15 cellular contexts compared by ENCODE assay signal in genomic region chr20:32232487-32232886, GRCh38. TPM values are rescaled to one million over a fixed set of nuclear protein-coding genes. Genes with fewer than 3 reads are reported as not detected.
DNase-seq lines count a peak whose midpoint lies in the region; ATAC-seq and TF ChIP-seq lines count a peak whose summit lies in the region.
"Had no signal": no experiment of that assay in that cellular context is flagged by ENCODE, and none has a peak within 500 bp of the region (broad histone marks: within the 10 kb centered on the region; RNA-seq: fewer than 3 reads in every experiment).

No MANE protein-coding gene starts in this region.

- H3K79me2 ChIP-seq in parathyroid adenoma, result no peaks in the 10 kb centered on the region

- peaks cover 76% of the 10 kb centered on the region for H3K36me3 Mint-ChIP-seq in activated naive CD8-positive, alpha-beta T cell treated with anti-CD3 and anti-CD28 coated beads for 36 hours

- H2AFZ ChIP-seq in parathyroid adenoma, result no peak overlapping the region

- ATAC-seq in HG02610 (IDR thresholded peaks at IDR 0.05; ENCODE audit: unreplicated experiment), result peak; percentile 46

- no peaks in the 10 kb centered on the region for H3K36me3 ChIP-seq in parathyroid adenoma (ENCODE audit: control insufficient read depth, insufficient read depth, low read length)
- H3K36me3 ChIP-seq in transverse colon, result peaks cover 0 to 28% (median 8%) of the 10 kb centered on the region in 4 donors

- TF ChIP-seq CTCF in parathyroid adenoma (IDR thresholded peaks at IDR 0.05), result no peak
- TF ChIP-seq CTCF in transverse colon (IDR thresholded peaks at IDR 0.05), result no peak

- H3K27me3 ChIP-seq in parathyroid adenoma (ENCODE audit: control insufficient read depth, insufficient read depth, low read length) (no peaks in the 10 kb centered on the region), transverse colon (no peaks in the 10 kb centered on the region)
- H3K27me3 ChIP-seq: stomach had no signal

- H3K27ac ChIP-seq in parathyroid adenoma (peak overlapping the region; percentile 33), transverse colon (no peak overlapping the region)
- H3K27ac ChIP-seq: stomach had no signal

- H3K27ac Mint-ChIP-seq in activated naive CD8-positive, alpha-beta T cell treated with anti-CD3 and anti-CD28 coated beads for 36 hours, result peak overlapping the region; percentile 97

- TF ChIP-seq EP300 in transverse colon (IDR thresholded peaks at IDR 0.05; ENCODE audit: low read depth), result no peak

- no peaks in the 10 kb centered on the region for H3K9me3 ChIP-seq in parathyroid adenoma (ENCODE audit: control insufficient read depth, low read length)
- no peaks in the 10 kb centered on the region for H3K9me3 ChIP-seq in transverse colon
- H3K9me3 ChIP-seq: stomach had no signal

- H3K9ac ChIP-seq in parathyroid adenoma, result no peak overlapping the region

- peak overlapping the region; percentile 52 for H3K4me3 Mint-ChIP-seq in activated naive CD8-positive, alpha-beta T cell treated with anti-CD3 and anti-CD28 coated beads for 36 hours

- in situ Hi-C loops in transverse colon (cut with MboI; ENCODE audit: low pct_ligation_motif_present in 1 of 4, low pct_unique_long_range_greater_than_20kb in 1 of 4, low sequenced_read_pairs in 3 of 4), result no loop called here

- H3K4me1 ChIP-seq in parathyroid adenoma (peaks cover 30% of the 10 kb centered on the region), transverse colon (peaks cover 13 to 45% (median 27%) of the 10 kb centered on the region in 4 donors)

- peak; percentile 33 to 43 for DNase-seq in activated CD4-positive, alpha-beta T cell treated with anti-CD3 and anti-CD28 coated beads, Interleukin-2, amount 50 U/mL, for 48 hours
- no peak for DNase-seq in activated CD4-positive, alpha-beta T cell treated with anti-CD3 and anti-CD28 coated beads, Interleukin-2, amount 50 U/mL, for 1 hour
- peak; percentile 48 for DNase-seq in activated naive CD8-positive, alpha-beta T cell treated with anti-CD3 and anti-CD28 coated beads for 36 hours
- no peak for DNase-seq in NCI-H2196 treated with DMSO at 0.1 percent for 48 hours (lab: John Stamatoyannopoulos, UW; ENCODE audit: unreplicated experiment)
- no peak for DNase-seq in transverse colon
- DNase-seq in effector CD8-positive, alpha-beta T cell (lab: John Stamatoyannopoulos, UW), result no peak
- DNase-seq: amniotic stem cell, erythroblast, GOT3, NCI-H2081, NCI-H526 treated with DMSO at 0.1 percent for 48 hours, stomach, SW 1271 had no signal

- no peak for TF ChIP-seq POLR2A in transverse colon (IDR thresholded peaks at IDR 0.05)

- intact Hi-C loops in transverse colon (cut with DNase I; ENCODE audit: low total_unique reads), result no loop called here

- no peaks in the 10 kb centered on the region for H3K27me3 Mint-ChIP-seq in activated naive CD8-positive, alpha-beta T cell treated with anti-CD3 and anti-CD28 coated beads for 36 hours

- no peak overlapping the region for H3K4me2 ChIP-seq in parathyroid adenoma (ENCODE audit: low read length)

- no peaks in the 10 kb centered on the region for H3K9me3 Mint-ChIP-seq in activated naive CD8-positive, alpha-beta T cell treated with anti-CD3 and anti-CD28 coated beads for 36 hours

- H3K4me1 Mint-ChIP-seq in activated naive CD8-positive, alpha-beta T cell treated with anti-CD3 and anti-CD28 coated beads for 36 hours, result peaks cover 38% of the 10 kb centered on the region

- H3K4me3 ChIP-seq in parathyroid adenoma (ENCODE audit: low read depth, low read length) (no peak overlapping the region), transverse colon (no peak overlapping the region)
- H3K4me3 ChIP-seq: stomach had no signal

RNA-seq across cellular contexts. Expression of gene POFUT1, which starts 24.8 kb away (rescaled TPM):
- 10 to 100 TPM; 64.0 to 65.7 TPM for total RNA-seq in activated naive CD8-positive, alpha-beta T cell treated with anti-CD3 and anti-CD28 coated beads for 36 hours
- 10 to 100 TPM; 13.8 to 96.1 (median 49.6) TPM for total RNA-seq in transverse colon

RNA-seq across cellular contexts. Expression of gene PLAGL2, which starts 24.9 kb away (rescaled TPM):
- 10 to 100 TPM; 86.9 to 87.2 TPM for total RNA-seq in activated naive CD8-positive, alpha-beta T cell treated with anti-CD3 and anti-CD28 coated beads for 36 hours
- 10 to 100 TPM in 2 of 4 donors, 1 to 10 TPM in 2; 6.6 to 24.9 (median 11.8) TPM for total RNA-seq in transverse colon

RNA-seq across cellular contexts. Expression of gene KIF3B, which starts 45.0 kb away (rescaled TPM):
- total RNA-seq in activated naive CD8-positive, alpha-beta T cell treated with anti-CD3 and anti-CD28 coated beads for 36 hours, result 10 to 100 TPM; 36.2 to 36.5 TPM
- 10 to 100 TPM; 26.6 to 46.5 (median 37.5) TPM for total RNA-seq in transverse colon

Comparison
In these comparisons a context has a peak if more than half of its experiments do, and no peak if none do; other contexts are left out.
1. DNase-seq: peak in activated CD4-positive, alpha-beta T cell treated with anti-CD3 and anti-CD28 coated beads, Interleukin-2, amount 50 U/mL, for 48 hours (2 of 2) and activated naive CD8-positive, alpha-beta T cell treated with anti-CD3 and anti-CD28 coated beads for 36 hours (single experiment); none in activated CD4-positive, alpha-beta T cell treated with anti-CD3 and anti-CD28 coated beads, Interleukin-2, amount 50 U/mL, for 1 hour (single experiment), NCI-H2196 treated with DMSO at 0.1 percent for 48 hours (single experiment), transverse colon (single experiment) and effector CD8-positive, alpha-beta T cell (single experiment).